ENCODE assay signal across 11 cellular contexts in the genomic region with DNA sequence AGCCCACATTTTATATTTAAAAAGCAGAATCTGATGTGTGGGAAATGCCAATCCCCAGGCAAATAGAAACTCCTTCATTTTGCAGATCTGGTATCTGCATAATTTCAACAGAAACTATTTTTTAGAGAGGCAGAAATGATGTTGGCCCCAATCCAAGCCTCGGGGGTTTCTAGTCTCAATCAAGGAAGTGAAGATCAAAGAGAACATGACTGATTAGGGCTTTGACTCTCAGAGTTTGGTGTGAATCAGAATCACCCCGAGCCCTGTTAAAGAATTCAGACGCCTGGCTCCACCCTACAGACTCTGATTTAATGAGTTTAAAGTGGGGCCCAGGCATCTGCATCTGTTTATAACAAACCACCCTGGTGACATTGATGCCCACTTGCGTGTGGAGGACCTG.
DNase-seq lines count a peak whose midpoint lies in the region; ATAC-seq and TF ChIP-seq lines count a peak whose summit lies in the region.
"Had no signal": no experiment of that assay in that cellular context is flagged by ENCODE, and none has a peak within 500 bp of the region (broad histone marks: within the 10 kb centered on the region; RNA-seq: fewer than 3 reads in every experiment).

No MANE protein-coding gene starts in this region.

- POLR2A ChIA-PET in GM10248 (lab: Yijun Ruan, JAX): no interaction called here

- no peaks in the 10 kb centered on the region for H3K36me3 Mint-ChIP-seq in activated naive CD4-positive, alpha-beta T cell treated with anti-CD3 and anti-CD28 coated beads, Interleukin-2, amount 10 ng/mL, durations not matched to agents 7 days and 5 days

- no peaks in the 10 kb centered on the region for H3K9me3 ChIP-seq in OCI-LY3 (ENCODE audit: insufficient read depth, low read length)

- H3K79me2 ChIP-seq in OCI-LY3 (ENCODE audit: low read length): no peaks in the 10 kb centered on the region

- no peaks in the 10 kb centered on the region for H3K27me3 Mint-ChIP-seq in activated naive CD4-positive, alpha-beta T cell treated with anti-CD3 and anti-CD28 coated beads, Interleukin-2, amount 10 ng/mL, durations not matched to agents 7 days and 5 days

- H4K20me1 ChIP-seq in OCI-LY3 (ENCODE audit: insufficient read depth, low read length): no peaks in the 10 kb centered on the region

- no peak overlapping the region for H3K27ac Mint-ChIP-seq in activated naive CD4-positive, alpha-beta T cell treated with anti-CD3 and anti-CD28 coated beads, Interleukin-2, amount 10 ng/mL, durations not matched to agents 7 days and 5 days

- peaks cover 5% of the 10 kb centered on the region for H3K4me1 Mint-ChIP-seq in activated naive CD4-positive, alpha-beta T cell treated with anti-CD3 and anti-CD28 coated beads, Interleukin-2, amount 10 ng/mL, durations not matched to agents 7 days and 5 days

- H2AFZ ChIP-seq in OCI-LY3 (ENCODE audit: low read depth, low read length): peak overlapping the region; percentile 47

- peak overlapping the region; percentile 20; the same call in 1 of the 2 replicates for H3K27ac ChIP-seq in OCI-LY3 (ENCODE audit: low read length)

- no peak overlapping the region for H3K4me3 Mint-ChIP-seq in activated naive CD4-positive, alpha-beta T cell treated with anti-CD3 and anti-CD28 coated beads, Interleukin-2, amount 10 ng/mL, durations not matched to agents 7 days and 5 days

- H3K36me3 ChIP-seq in OCI-LY3 (replicated peaks; ENCODE audit: low read depth, low read length): no peaks in the 10 kb centered on the region

- peak overlapping the region; percentile 32 for H3K4me2 ChIP-seq in OCI-LY3 (ENCODE audit: low read length)

- DNase-seq in GM10248 (ENCODE audit: extremely low spot score): peak; percentile 49
- peak; percentile 27 for DNase-seq in activated naive CD4-positive, alpha-beta T cell treated with anti-CD3 and anti-CD28 coated beads, Interleukin-2, amount 10 ng/mL, durations not matched to agents 7 days and 5 days
- peak; percentile 57 to 67 for DNase-seq in stimulated activated CD4-positive, alpha-beta T cell treated with anti-CD3 and anti-CD28 coated beads, Interleukin-2, amount 100 ng/mL, for 24 hours
- DNase-seq in Ammon's horn (ENCODE audit: low spot score): no peak
- no peak for DNase-seq in ecto neural progenitor cell (ENCODE audit: low spot score)
- DNase-seq: head of caudate nucleus, Karpas-422, NCI-H748 treated with DMSO at 0.1 percent for 48 hours had no signal

- no peaks in the 10 kb centered on the region for H3K9me3 Mint-ChIP-seq in activated naive CD4-positive, alpha-beta T cell treated with anti-CD3 and anti-CD28 coated beads, Interleukin-2, amount 10 ng/mL, durations not matched to agents 7 days and 5 days

- no peak overlapping the region for H3K4me3 ChIP-seq in OCI-LY3 (ENCODE audit: low read length)

- CTCF ChIA-PET in GM10248 (lab: Yijun Ruan, JAX): interaction anchor here (1.1 to 1.6 kb wide), 2 partner anchors 14 to 20 kb away, joined by 3 to 4 read pairs; no protein-coding TSS in a partner anchor
- CTCF ChIA-PET in activated naive CD4-positive, alpha-beta T cell treated with anti-CD3 and anti-CD28 coated beads, Interleukin-2, amount 10 ng/mL, durations not matched to agents 7 days and 5 days (lab: Charles Lee): no interaction called here

- H3K27me3 ChIP-seq in OCI-LY3 (ENCODE audit: low read depth, low read length): no peaks in the 10 kb centered on the region

- no peak overlapping the region for H3K9ac ChIP-seq in OCI-LY3 (ENCODE audit: low read length)

- peaks cover 18% of the 10 kb centered on the region for H3K4me1 ChIP-seq in OCI-LY3 (ENCODE audit: low read length)

- no peak for TF ChIP-seq CTCF in GM10248 (IDR thresholded peaks at IDR 0.05; ENCODE audit: control extremely low read depth, extremely low read depth, low read depth, missing control alignments)
- TF ChIP-seq CTCF in OCI-LY3 (IDR thresholded peaks at IDR 0.05; ENCODE audit: low read depth, low read length): no peak

- ATAC-seq in HG02870 (IDR thresholded peaks at IDR 0.05; ENCODE audit: unreplicated experiment): no peak
- ATAC-seq in GM18858 (IDR thresholded peaks at IDR 0.05; ENCODE audit: unreplicated experiment): no peak

Comparison
In these comparisons a context has a peak if more than half of its experiments do, and no peak if none do; other contexts are left out.
1. DNase-seq: peak in GM10248 (single experiment), activated naive CD4-positive, alpha-beta T cell treated with anti-CD3 and anti-CD28 coated beads, Interleukin-2, amount 10 ng/mL, durations not matched to agents 7 days and 5 days (single experiment) and stimulated activated CD4-positive, alpha-beta T cell treated with anti-CD3 and anti-CD28 coated beads, Interleukin-2, amount 100 ng/mL, for 24 hours (2 of 2); none in Ammon's horn (single experiment) and ecto neural progenitor cell (single experiment).